Comparison of ENCODE assay signal across 13 cellular contexts in genomic region chr3:152511904-152512303, GRCh38.
DNase-seq lines count a peak whose midpoint lies in the region; ATAC-seq and TF ChIP-seq lines count a peak whose summit lies in the region.
"Had no signal": no experiment of that assay in that cellular context is flagged by ENCODE, and none has a peak within 500 bp of the region (broad histone marks: within the 10 kb centered on the region; RNA-seq: fewer than 3 reads in every experiment).

No MANE protein-coding gene starts in this region.

- TF ChIP-seq CTCF in GM12865 (IDR thresholded peaks at IDR 0.05; ENCODE audit: insufficient read depth, low read depth, low read length, missing control alignments): no peak
- no peak for TF ChIP-seq CTCF in CD4-positive, alpha-beta T cell (IDR thresholded peaks at IDR 0.05)

- no peak overlapping the region for H3K27ac Mint-ChIP-seq in CD4-positive, alpha-beta T cell

- no peaks in the 10 kb centered on the region for H3K36me3 Mint-ChIP-seq in CD4-positive, alpha-beta T cell (ENCODE audit: low read depth)

- CTCF ChIA-PET in CD4-positive, alpha-beta T cell (lab: Charles Lee): no interaction called here

- DNase-seq in GM12865 (ENCODE audit: low read depth) (peak; percentile 79), NCI-H1694 (lab: John Stamatoyannopoulos, UW) (no peak), NCI-H1417 treated with DMSO at 0.1 percent for 48 hours (lab: John Stamatoyannopoulos, UW) (no peak)
- DNase-seq in CD4-positive, alpha-beta T cell: no peak
- no peak for DNase-seq in activated CD4-positive, alpha-beta T cell treated with anti-CD3 and anti-CD28 coated beads, Interleukin-2, amount 50 U/mL, for 1 hour
- DNase-seq: activated effector memory CD4-positive, alpha-beta T cell treated with Interleukin-2 at 50 U/mL for 16 hours; BE2C; NCI-H2081; stimulated activated CD4-positive, alpha-beta T cell treated with anti-CD3 and anti-CD28 coated beads, Interleukin-2, amount 100 ng/mL, for 24 hours; substantia nigra had no signal

- H3K9me3 Mint-ChIP-seq in CD4-positive, alpha-beta T cell: no peaks in the 10 kb centered on the region

- H3K27ac ChIP-seq in CD4-positive, alpha-beta T cell (ENCODE audit: low read depth, low read length): no peak overlapping the region

- intact Hi-C loops in CD4-positive, alpha-beta T cell (cut with DNase I, micrococcal nuclease): no loop called here

- H3K27me3 Mint-ChIP-seq in CD4-positive, alpha-beta T cell: peaks cover 5% of the 10 kb centered on the region

- peak overlapping the region; percentile 21; the same call in 1 of the 2 replicates for H3K4me3 ChIP-seq in GM12865 (ENCODE audit: low read depth, low read length)

- peak; percentile 81 for ATAC-seq in GM19328 (IDR thresholded peaks at IDR 0.05; ENCODE audit: unreplicated experiment)
- peak; percentile 75 for ATAC-seq in HG02678 (IDR thresholded peaks at IDR 0.05; ENCODE audit: unreplicated experiment)
- ATAC-seq in HG03442 (IDR thresholded peaks at IDR 0.05; ENCODE audit: unreplicated experiment): peak; percentile 85
- no peak for ATAC-seq in CD4-positive, alpha-beta T cell (ENCODE audit: poor library complexity)

- H3K4me3 Mint-ChIP-seq in CD4-positive, alpha-beta T cell: no peak overlapping the region

- no peaks in the 10 kb centered on the region for H3K4me1 Mint-ChIP-seq in CD4-positive, alpha-beta T cell (ENCODE audit: low read depth)

- H3K27me3 ChIP-seq in CD4-positive, alpha-beta T cell (ENCODE audit: control insufficient read depth, insufficient read depth, low read length): no peaks in the 10 kb centered on the region

- H3K9me3 ChIP-seq in CD4-positive, alpha-beta T cell (ENCODE audit: control insufficient read depth, low read length): no peaks in the 10 kb centered on the region
- H3K9me3 ChIP-seq: BE2C had no signal

- POLR2A ChIA-PET in CD4-positive, alpha-beta T cell (lab: Charles Lee): no interaction called here
